ENCODE assay signal across 17 cellular contexts in genomic region chr5:112870976-112871375, GRCh38. TPM values are rescaled to one million over a fixed set of nuclear protein-coding genes. Genes with fewer than 3 reads are reported as not detected.
DNase-seq lines count a peak whose midpoint lies in the region; ATAC-seq and TF ChIP-seq lines count a peak whose summit lies in the region.
"Had no signal": no experiment of that assay in that cellular context is flagged by ENCODE, and none has a peak within 500 bp of the region (broad histone marks: within the 10 kb centered on the region; RNA-seq: fewer than 3 reads in every experiment).

No MANE protein-coding gene starts in this region.

- H3K4me3 Mint-ChIP-seq in CD4-positive, alpha-beta memory T cell: no peak overlapping the region
- no peak overlapping the region for H3K4me3 Mint-ChIP-seq in T-cell
- H3K4me3 Mint-ChIP-seq: B cell; CD8-positive, alpha-beta T cell; IgD-negative memory B cell had no signal

- CTCF ChIA-PET in CD4-positive, alpha-beta memory T cell (lab: Charles Lee; ENCODE audit: partially characterized antibody): interaction anchor here (1.2 to 1.5 kb wide), 2 partner anchors 10 to 56 kb away, joined by 3 to 5 read pairs; partner anchors contain the start of gene SRP19
- CTCF ChIA-PET in T-cell (lab: Charles Lee): no interaction called here

- no peak for ATAC-seq in T-cell (replicated peaks in 1 of 4)
- ATAC-seq: CD8-positive, alpha-beta T cell had no signal

- DNase-seq in NOMO-1 treated with DMSO at 0.1 percent for 48 hours (lab: John Stamatoyannopoulos, UW; ENCODE audit: unreplicated experiment) (peak; percentile 16), NOMO-1 treated with dmso at 0.1 percent for 144 hours (lab: John Stamatoyannopoulos, UW; ENCODE audit: unreplicated experiment) (no peak), T-cell (no peak), fibroblast of peridontal ligament (ENCODE audit: extremely low read depth) (peak; percentile 46), DMS153 treated with DMSO at 0.1 percent for 48 hours (lab: John Stamatoyannopoulos, UW; ENCODE audit: unreplicated experiment) (no peak), erythroblast (lab: John Stamatoyannopoulos, UW) (no peak), HK-2 (ENCODE audit: unreplicated experiment) (no peak)
- DNase-seq in CD4-positive, alpha-beta memory T cell: no peak
- DNase-seq: 8988T; C1 segment of cervical spinal cord; Caco-2; CD8-positive, alpha-beta T cell; DMS53; GF-D8; HCEC 1CT had no signal

- no peaks in the 10 kb centered on the region for H3K9me3 Mint-ChIP-seq in CD4-positive, alpha-beta memory T cell
- H3K9me3 Mint-ChIP-seq in T-cell: no peaks in the 10 kb centered on the region
- H3K9me3 Mint-ChIP-seq: CD8-positive, alpha-beta T cell; IgD-negative memory B cell had no signal

- H3K4me3 ChIP-seq in CD4-positive, alpha-beta memory T cell (ENCODE audit: low read length in 2 of 2): no peak overlapping the region

- H3K4me1 ChIP-seq in CD4-positive, alpha-beta memory T cell (ENCODE audit: insufficient read depth, low read length): peaks cover 40% of the 10 kb centered on the region
- H3K4me1 ChIP-seq: Caco-2 had no signal

- H3K9me3 ChIP-seq in CD4-positive, alpha-beta memory T cell (ENCODE audit: control insufficient read depth in 1 of 2, low read length in 2 of 2): no peaks in the 10 kb centered on the region
- H3K9me3 ChIP-seq: Caco-2 had no signal

- no peaks in the 10 kb centered on the region for H3K27me3 Mint-ChIP-seq in CD4-positive, alpha-beta memory T cell
- H3K27me3 Mint-ChIP-seq in T-cell: no peaks in the 10 kb centered on the region
- H3K27me3 Mint-ChIP-seq: B cell, IgD-negative memory B cell had no signal

- peaks cover 19% of the 10 kb centered on the region for H3K36me3 ChIP-seq in CD4-positive, alpha-beta memory T cell (ENCODE audit: insufficient read depth, low read length)

- H3K27ac Mint-ChIP-seq in CD4-positive, alpha-beta memory T cell: peak overlapping the region in 2 of 7 donors; percentile 48 to 78
- H3K27ac Mint-ChIP-seq in T-cell: peak overlapping the region; percentile 61 to 64
- H3K27ac Mint-ChIP-seq: B cell had no signal

- no peaks in the 10 kb centered on the region for H3K27me3 ChIP-seq in CD4-positive, alpha-beta memory T cell (ENCODE audit: insufficient read depth, low read length)

- peaks cover 32 to 62% of the 10 kb centered on the region in 2 donors for H3K36me3 Mint-ChIP-seq in CD4-positive, alpha-beta memory T cell
- H3K36me3 Mint-ChIP-seq in T-cell: peaks cover 39% of the 10 kb centered on the region
- H3K36me3 Mint-ChIP-seq: IgD-negative memory B cell had no signal

- POLR2A ChIA-PET in CD4-positive, alpha-beta memory T cell (lab: Charles Lee; ENCODE audit: partially characterized antibody): interaction anchor here (1.1 to 2.1 kb wide), 3 partner anchors 10 to 105 kb away, joined by 3 to 6 read pairs (median 5); partner anchors contain the start of genes DCP2, REEP5 and SRP19
- POLR2A ChIA-PET in T-cell (lab: Charles Lee): no interaction called here

- peaks cover 26 to 52% (median 41%) of the 10 kb centered on the region in 4 donors for H3K4me1 Mint-ChIP-seq in CD4-positive, alpha-beta memory T cell
- peaks cover 25 to 55% (median 51%) of the 10 kb centered on the region in 3 donors for H3K4me1 Mint-ChIP-seq in T-cell

- intact Hi-C loops in CD4-positive, alpha-beta memory T cell (cut with micrococcal nuclease): no loop called here

- peak overlapping the region; percentile 6 for H3K27ac ChIP-seq in CD4-positive, alpha-beta memory T cell (ENCODE audit: low read depth, low read length)

- no peak for TF ChIP-seq POLR2A in erythroblast (IDR thresholded peaks at IDR 0.05; ENCODE audit: low read length)

RNA-seq across cellular contexts. Expression of gene SRP19, which starts 9.9 kb away (rescaled TPM):
- total RNA-seq in CD4-positive, alpha-beta memory T cell: 10 to 100 TPM; 51.4 to 54.4 TPM
- 100 to 1,000 TPM; 150 to 163 TPM for polyA plus RNA-seq in CD4-positive, alpha-beta memory T cell
- total RNA-seq in T-cell: 10 to 100 TPM; 34.6 to 44.9 (median 40.4) TPM

RNA-seq across cellular contexts. Expression of gene REEP5, which starts 51.1 kb away (rescaled TPM):
- total RNA-seq in CD4-positive, alpha-beta memory T cell: 10 to 100 TPM; 55.6 to 61.1 TPM
- 100 to 1,000 TPM; 113 to 117 TPM for polyA plus RNA-seq in CD4-positive, alpha-beta memory T cell
- total RNA-seq in T-cell: 10 to 100 TPM; 23.0 to 71.1 (median 53.2) TPM

Comparison
In these comparisons a context has a peak if more than half of its experiments do, and no peak if none do; other contexts are left out.
1. DNase-seq: peak in NOMO-1 treated with DMSO at 0.1 percent for 48 hours (single experiment) and fibroblast of peridontal ligament (single experiment); none in NOMO-1 treated with dmso at 0.1 percent for 144 hours (single experiment), CD4-positive, alpha-beta memory T cell (0 of 5), T-cell (0 of 34), DMS153 treated with DMSO at 0.1 percent for 48 hours (single experiment), erythroblast (0 of 2) and HK-2 (single experiment).